Comparison of ENCODE assay signal across 16 cellular contexts in the genomic region with DNA sequence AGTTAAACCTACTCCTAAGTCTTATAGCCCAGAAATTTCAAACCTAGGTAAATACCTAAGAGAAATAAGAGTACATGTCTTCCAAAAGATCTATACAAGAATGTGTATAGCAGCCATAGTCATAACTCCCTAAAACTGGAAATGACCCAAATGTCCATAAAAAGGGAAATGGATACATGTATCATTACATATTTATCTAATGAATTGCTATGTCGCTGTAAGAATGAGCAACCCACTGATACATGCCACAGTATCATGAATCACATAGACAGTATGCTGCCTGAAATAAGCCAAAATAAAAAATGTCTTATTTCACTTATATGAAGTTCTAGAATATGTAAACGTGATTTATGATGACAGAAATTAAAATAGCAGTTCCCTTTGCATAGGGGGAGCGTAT.
"Had no signal": no experiment of that assay in that cellular context is flagged by ENCODE, and none has a peak within 500 bp of the region (broad histone marks: within the 10 kb centered on the region; RNA-seq: fewer than 3 reads in every experiment).

No MANE protein-coding gene starts in this region.

- H3K9me3 Mint-ChIP-seq: activated CD4-positive, alpha-beta T cell treated with anti-CD3 and anti-CD28 coated beads, Interleukin-2, amount 10 ng/mL, durations not matched to agents 7 days and 5 days; brain had no signal

- DNase-seq: activated CD4-positive, alpha-beta T cell treated with anti-CD3 and anti-CD28 coated beads, Interleukin-2, amount 10 ng/mL, durations not matched to agents 7 days and 5 days; activated CD4-positive, CD25-positive, alpha-beta regulatory T cell; activated CD8-positive, alpha-beta memory T cell treated with anti-CD3 and anti-CD28 coated beads, Interleukin-2, amount 50 U/mL, for 48 hours; activated gamma-delta T cell; activated T-cell treated with anti-CD3 and anti-CD28 coated beads, Interleukin-2, amount 50 U/mL, for 72 hours; amygdala; effector CD8-positive, alpha-beta T cell; nucleus accumbens; right cardiac atrium had no signal

- ATAC-seq: activated naive CD4-positive, alpha-beta T cell treated with anti-CD3 and anti-CD28 coated beads, Interleukin-2, amount 50 U/mL, for 72 hours; activated T-cell treated with anti-CD3 and anti-CD28 coated beads, Interleukin-2, amount 50 U/mL, for 72 hours; natural killer cell treated with Interleukin-12 subunit alpha and Interleukin-12 subunit beta and Interleukin-15 and Interleukin-18, amount 100 ng/mL, for 72 hours; right cardiac atrium had no signal

- H3K27me3 Mint-ChIP-seq: activated CD4-positive, alpha-beta T cell treated with anti-CD3 and anti-CD28 coated beads, Interleukin-2, amount 10 ng/mL, durations not matched to agents 7 days and 5 days; progenitor cell of endocrine pancreas; stimulated activated naive CD8-positive, alpha-beta T cell treated with anti-CD3 and anti-CD28 coated beads, Interleukin-15, Interleukin-2, amounts not matched to agents 100 ng/mL and 50 ng/mL, for 24 hours; type B pancreatic cell had no signal

- H3K36me3 Mint-ChIP-seq: activated naive CD4-positive, alpha-beta T cell treated with anti-CD3 and anti-CD28 coated beads, Interleukin-2, amount 50 U/mL, for 72 hours; brain; natural killer cell treated with Interleukin-12 subunit alpha and Interleukin-12 subunit beta and Interleukin-15 and Interleukin-18, amount 100 ng/mL, for 72 hours; type B pancreatic cell had no signal

- H3K4me3 Mint-ChIP-seq: activated CD4-positive, alpha-beta T cell treated with anti-CD3 and anti-CD28 coated beads, Interleukin-2, amount 10 ng/mL, durations not matched to agents 7 days and 5 days; activated T-cell treated with anti-CD3 and anti-CD28 coated beads, Interleukin-2, amount 50 U/mL, for 72 hours; brain; natural killer cell treated with Interleukin-12 subunit alpha and Interleukin-12 subunit beta and Interleukin-15 and Interleukin-18, amount 100 ng/mL, for 72 hours; stimulated activated naive CD8-positive, alpha-beta T cell treated with anti-CD3 and anti-CD28 coated beads, Interleukin-15, Interleukin-2, amounts not matched to agents 100 ng/mL and 50 ng/mL, for 24 hours; T-helper 2 cell treated with Interferon-gamma antibody and Interleukin-4, amounts not matched to agents 5 μg/mL and 100 μg/mL, for 36 hours; type B pancreatic cell had no signal

- H3K27ac Mint-ChIP-seq: activated CD4-positive, alpha-beta T cell treated with anti-CD3 and anti-CD28 coated beads, Interleukin-2, amount 10 ng/mL, durations not matched to agents 7 days and 5 days; activated naive CD4-positive, alpha-beta T cell treated with anti-CD3 and anti-CD28 coated beads, Interleukin-2, amount 50 U/mL, for 72 hours; activated T-cell treated with anti-CD3 and anti-CD28 coated beads, Interleukin-2, amount 50 U/mL, for 72 hours; brain; natural killer cell treated with Interleukin-12 subunit alpha and Interleukin-12 subunit beta and Interleukin-15 and Interleukin-18, amount 100 ng/mL, for 72 hours; progenitor cell of endocrine pancreas; stimulated activated naive CD8-positive, alpha-beta T cell treated with anti-CD3 and anti-CD28 coated beads, Interleukin-15, Interleukin-2, amounts not matched to agents 100 ng/mL and 50 ng/mL, for 24 hours; T-helper 2 cell treated with Interferon-gamma antibody and Interleukin-4, amounts not matched to agents 5 μg/mL and 100 μg/mL, for 36 hours; type B pancreatic cell had no signal

- H3K4me1 Mint-ChIP-seq: activated CD4-positive, alpha-beta T cell treated with anti-CD3 and anti-CD28 coated beads, Interleukin-2, amount 10 ng/mL, durations not matched to agents 7 days and 5 days; brain had no signal
